ENCODE assay signal across 2 cellular contexts in the genomic region with DNA sequence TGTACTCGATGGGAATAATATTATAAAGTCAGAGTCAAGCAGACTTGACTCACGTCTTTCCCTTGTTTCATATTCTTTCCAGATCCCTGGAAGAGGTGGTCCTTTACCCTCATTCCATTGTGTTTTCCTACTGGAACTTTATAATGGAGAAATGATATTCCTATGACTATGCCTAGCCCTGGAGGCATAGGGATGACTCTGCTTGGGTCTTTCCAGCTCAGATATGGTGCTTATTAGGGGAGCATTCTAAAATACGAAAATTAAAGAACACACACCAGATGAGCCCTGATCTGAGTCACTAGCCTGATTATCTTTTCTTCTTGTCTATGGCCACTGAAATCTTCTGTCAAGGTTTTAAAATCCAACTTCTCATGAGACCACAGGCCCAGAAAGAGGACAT.
TF ChIP-seq lines count a peak whose summit lies in the region.

No MANE protein-coding gene starts in this region.

TF ChIP-seq in GM23338, 12 proteins besides CTCF, POLR2A, EP300 and RAD21:
- TF ChIP-seq, protein P1, sequence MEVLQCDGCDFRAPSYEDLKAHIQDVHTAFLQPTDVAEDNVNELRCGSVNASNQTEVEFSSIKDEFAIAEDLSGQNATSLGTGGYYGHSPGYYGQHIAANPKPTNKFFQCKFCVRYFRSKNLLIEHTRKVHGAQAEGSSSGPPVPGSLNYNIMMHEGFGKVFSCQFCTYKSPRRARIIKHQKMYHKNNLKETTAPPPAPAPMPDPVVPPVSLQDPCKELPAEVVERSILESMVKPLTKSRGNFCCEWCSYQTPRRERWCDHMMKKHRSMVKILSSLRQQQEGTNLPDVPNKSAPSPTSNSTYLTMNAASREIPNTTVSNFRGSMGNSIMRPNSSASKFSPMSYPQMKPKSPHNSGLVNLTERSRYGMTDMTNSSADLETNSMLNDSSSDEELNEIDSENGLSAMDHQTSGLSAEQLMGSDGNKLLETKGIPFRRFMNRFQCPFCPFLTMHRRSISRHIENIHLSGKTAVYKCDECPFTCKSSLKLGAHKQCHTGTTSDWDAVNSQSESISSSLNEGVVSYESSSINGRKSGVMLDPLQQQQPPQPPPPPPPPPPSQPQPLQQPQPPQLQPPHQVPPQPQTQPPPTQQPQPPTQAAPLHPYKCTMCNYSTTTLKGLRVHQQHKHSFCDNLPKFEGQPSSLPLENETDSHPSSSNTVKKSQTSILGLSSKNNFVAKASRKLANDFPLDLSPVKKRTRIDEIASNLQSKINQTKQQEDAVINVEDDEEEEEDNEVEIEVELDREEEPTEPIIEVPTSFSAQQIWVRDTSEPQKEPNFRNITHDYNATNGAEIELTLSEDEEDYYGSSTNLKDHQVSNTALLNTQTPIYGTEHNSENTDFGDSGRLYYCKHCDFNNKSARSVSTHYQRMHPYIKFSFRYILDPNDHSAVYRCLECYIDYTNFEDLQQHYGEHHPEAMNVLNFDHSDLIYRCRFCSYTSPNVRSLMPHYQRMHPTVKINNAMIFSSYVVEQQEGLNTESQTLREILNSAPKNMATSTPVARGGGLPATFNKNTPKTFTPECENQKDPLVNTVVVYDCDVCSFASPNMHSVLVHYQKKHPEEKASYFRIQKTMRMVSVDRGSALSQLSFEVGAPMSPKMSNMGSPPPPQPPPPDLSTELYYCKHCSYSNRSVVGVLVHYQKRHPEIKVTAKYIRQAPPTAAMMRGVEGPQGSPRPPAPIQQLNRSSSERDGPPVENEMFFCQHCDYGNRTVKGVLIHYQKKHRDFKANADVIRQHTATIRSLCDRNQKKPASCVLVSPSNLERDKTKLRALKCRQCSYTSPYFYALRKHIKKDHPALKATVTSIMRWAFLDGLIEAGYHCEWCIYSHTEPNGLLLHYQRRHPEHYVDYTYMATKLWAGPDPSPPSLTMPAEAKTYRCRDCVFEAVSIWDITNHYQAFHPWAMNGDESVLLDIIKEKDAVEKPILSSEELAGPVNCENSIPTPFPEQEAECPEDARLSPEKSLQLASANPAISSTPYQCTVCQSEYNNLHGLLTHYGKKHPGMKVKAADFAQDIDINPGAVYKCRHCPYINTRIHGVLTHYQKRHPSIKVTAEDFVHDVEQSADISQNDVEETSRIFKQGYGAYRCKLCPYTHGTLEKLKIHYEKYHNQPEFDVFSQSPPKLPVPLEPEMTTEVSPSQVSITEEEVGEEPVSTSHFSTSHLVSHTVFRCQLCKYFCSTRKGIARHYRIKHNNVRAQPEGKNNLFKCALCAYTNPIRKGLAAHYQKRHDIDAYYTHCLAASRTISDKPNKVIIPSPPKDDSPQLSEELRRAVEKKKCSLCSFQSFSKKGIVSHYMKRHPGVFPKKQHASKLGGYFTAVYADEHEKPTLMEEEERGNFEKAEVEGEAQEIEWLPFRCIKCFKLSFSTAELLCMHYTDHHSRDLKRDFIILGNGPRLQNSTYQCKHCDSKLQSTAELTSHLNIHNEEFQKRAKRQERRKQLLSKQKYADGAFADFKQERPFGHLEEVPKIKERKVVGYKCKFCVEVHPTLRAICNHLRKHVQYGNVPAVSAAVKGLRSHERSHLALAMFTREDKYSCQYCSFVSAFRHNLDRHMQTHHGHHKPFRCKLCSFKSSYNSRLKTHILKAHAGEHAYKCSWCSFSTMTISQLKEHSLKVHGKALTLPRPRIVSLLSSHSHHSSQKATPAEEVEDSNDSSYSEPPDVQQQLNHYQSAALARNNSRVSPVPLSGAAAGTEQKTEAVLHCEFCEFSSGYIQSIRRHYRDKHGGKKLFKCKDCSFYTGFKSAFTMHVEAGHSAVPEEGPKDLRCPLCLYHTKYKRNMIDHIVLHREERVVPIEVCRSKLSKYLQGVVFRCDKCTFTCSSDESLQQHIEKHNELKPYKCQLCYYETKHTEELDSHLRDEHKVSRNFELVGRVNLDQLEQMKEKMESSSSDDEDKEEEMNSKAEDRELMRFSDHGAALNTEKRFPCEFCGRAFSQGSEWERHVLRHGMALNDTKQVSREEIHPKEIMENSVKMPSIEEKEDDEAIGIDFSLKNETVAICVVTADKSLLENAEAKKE (CRISPR knock-in tag; IDR thresholded peaks at IDR 0.05): no peak
- TF ChIP-seq ZNF114 (CRISPR knock-in tag; IDR thresholded peaks at IDR 0.05) (no peak), NANOG (IDR thresholded peaks at IDR 0.05; ENCODE audit: borderline replicate concordance) (no peak), STAT1 (IDR thresholded peaks at IDR 0.05; ENCODE audit: unreplicated experiment) (no peak), POLR2AphosphoS5 (IDR thresholded peaks at IDR 0.05; ENCODE audit: low read depth) (no peak), REST (IDR thresholded peaks at IDR 0.05; ENCODE audit: unreplicated experiment) (no peak), EZH2 (IDR thresholded peaks at IDR 0.05; ENCODE audit: low read depth, unreplicated experiment) (no peak)

TF ChIP-seq in H1, 55 proteins besides CTCF, POLR2A, EP300 and RAD21:
- TF ChIP-seq TAF1 (IDR thresholded peaks at IDR 0.05; ENCODE audit: low read depth, low read length): no peak
- TF ChIP-seq KDM4A (IDR thresholded peaks at IDR 0.05; ENCODE audit: low read depth, low read length, severe bottlenecking): no peak
- TF ChIP-seq, protein P2, sequence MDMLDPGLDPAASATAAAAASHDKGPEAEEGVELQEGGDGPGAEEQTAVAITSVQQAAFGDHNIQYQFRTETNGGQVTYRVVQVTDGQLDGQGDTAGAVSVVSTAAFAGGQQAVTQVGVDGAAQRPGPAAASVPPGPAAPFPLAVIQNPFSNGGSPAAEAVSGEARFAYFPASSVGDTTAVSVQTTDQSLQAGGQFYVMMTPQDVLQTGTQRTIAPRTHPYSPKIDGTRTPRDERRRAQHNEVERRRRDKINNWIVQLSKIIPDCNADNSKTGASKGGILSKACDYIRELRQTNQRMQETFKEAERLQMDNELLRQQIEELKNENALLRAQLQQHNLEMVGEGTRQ (IDR thresholded peaks at IDR 0.05; ENCODE audit: low read length): no peak
- no peak for TF ChIP-seq CEBPB (IDR thresholded peaks at IDR 0.05; ENCODE audit: low read depth, low read length)
- no peak for TF ChIP-seq SRF (IDR thresholded peaks at IDR 0.05; ENCODE audit: low read depth, low read length)
- TF ChIP-seq HDAC2 (IDR thresholded peaks at IDR 0.05; ENCODE audit: borderline replicate concordance in 1 of 2, low read depth in 2 of 2, low read length in 2 of 2): no peak
- no peak for TF ChIP-seq SIN3A (conservative IDR thresholded peaks at IDR 0.05 in 1 of 2, IDR thresholded peaks at IDR 0.05 in 1 of 2; ENCODE audit: low read depth in 1 of 2, low read length in 2 of 2)
- TF ChIP-seq SIRT6 (IDR thresholded peaks at IDR 0.05; ENCODE audit: low read length): no peak
TF ChIP-seq in H1: peak in this region for 0.
